Comparison of ENCODE assay signal across 25 cellular contexts in genomic region chr20:32514760-32515159, GRCh38.
DNase-seq lines count a peak whose midpoint lies in the region; ATAC-seq, FAIRE-seq and TF ChIP-seq lines count a peak whose summit lies in the region.
"Had no signal": no experiment of that assay in that cellular context is flagged by ENCODE, and none has a peak within 500 bp of the region (broad histone marks: within the 10 kb centered on the region; RNA-seq: fewer than 3 reads in every experiment).

No MANE protein-coding gene starts in this region.

- no peak overlapping the region for H3K27ac ChIP-seq in kidney (ENCODE audit: low read depth in 2 of 2, low read length in 2 of 2)
- H3K27ac ChIP-seq in tibial artery = no peak overlapping the region
- H3K27ac ChIP-seq: coronary artery, transverse colon had no signal

- no peaks in the 10 kb centered on the region for H3K36me3 ChIP-seq in kidney (ENCODE audit: control insufficient read depth in 1 of 2, insufficient read depth in 2 of 2, low read length in 2 of 2)
- H3K36me3 ChIP-seq in tibial artery = no peaks in the 10 kb centered on the region
- H3K36me3 ChIP-seq: breast epithelium, transverse colon had no signal

- H3K4me1 ChIP-seq in kidney (ENCODE audit: control insufficient read depth in 1 of 2, insufficient read depth in 1 of 2, low read depth in 1 of 2, low read length in 2 of 2) (peaks cover 3 to 10% of the 10 kb centered on the region in 2 donors), tibial artery (peaks cover 0 to 19% (median 0%) of the 10 kb centered on the region in 4 donors)

- no peak for ATAC-seq in T-helper 17 cell

- H3K27me3 ChIP-seq in tibial artery = peaks cover 0 to 5% of the 10 kb centered on the region in 2 donors
- H3K27me3 ChIP-seq: breast epithelium, transverse colon had no signal

- peaks cover 4% of the 10 kb centered on the region for H3K36me3 Mint-ChIP-seq in activated naive CD4-positive, alpha-beta T cell treated with anti-CD3 and anti-CD28 coated beads, Interleukin-2, amount 50 U/mL, for 24 hours
- H3K36me3 Mint-ChIP-seq in T-helper 17 cell (ENCODE audit: low read depth) = peaks cover 8% of the 10 kb centered on the region

- FAIRE-seq in kidney (lab: Jason Lieb, UNC) = no peak
- FAIRE-seq: GM18507, RCC 7860 had no signal

- H3K9me3 ChIP-seq in T-helper 17 cell (ENCODE audit: control insufficient read depth, low read length, poor library complexity, severe bottlenecking) = no peaks in the 10 kb centered on the region
- H3K9me3 ChIP-seq in kidney (ENCODE audit: control insufficient read depth in 1 of 2, low read length in 2 of 2) = no peaks in the 10 kb centered on the region
- H3K9me3 ChIP-seq in tibial artery = no peaks in the 10 kb centered on the region
- H3K9me3 ChIP-seq: breast epithelium, transverse colon had no signal

- peak overlapping the region; percentile 93 for H3K27ac Mint-ChIP-seq in activated naive CD4-positive, alpha-beta T cell treated with anti-CD3 and anti-CD28 coated beads, Interleukin-2, amount 50 U/mL, for 24 hours
- H3K27ac Mint-ChIP-seq in T-helper 17 cell = peak overlapping the region; percentile 98
- H3K27ac Mint-ChIP-seq: activated B cell treated with CpG ODN at 0.5 μM for 24 hours had no signal

- H3K27me3 Mint-ChIP-seq in activated naive CD4-positive, alpha-beta T cell treated with anti-CD3 and anti-CD28 coated beads, Interleukin-2, amount 50 U/mL, for 24 hours = no peaks in the 10 kb centered on the region
- H3K27me3 Mint-ChIP-seq in T-helper 17 cell = no peaks in the 10 kb centered on the region
- H3K27me3 Mint-ChIP-seq: activated B cell treated with CpG ODN at 0.5 μM for 24 hours had no signal

- H3K4me3 ChIP-seq in kidney (ENCODE audit: low read length in 2 of 2) (no peak overlapping the region), tibial artery (no peak overlapping the region)
- H3K4me3 ChIP-seq: breast epithelium, coronary artery, smooth muscle cell, transverse colon had no signal

- peak overlapping the region; percentile 7 for H3K4me3 Mint-ChIP-seq in activated naive CD4-positive, alpha-beta T cell treated with anti-CD3 and anti-CD28 coated beads, Interleukin-2, amount 50 U/mL, for 24 hours
- H3K4me3 Mint-ChIP-seq in T-helper 17 cell = peak overlapping the region; percentile 57
- H3K4me3 Mint-ChIP-seq: activated B cell treated with CpG ODN at 0.5 μM for 24 hours; activated T-helper 1 cell treated with anti-CD3 and anti-CD28 coated beads, Interleukin-12 subunit alpha, Interleukin-12 subunit beta, Interleukin-2, Interleukin-4 antibody, amounts not matched to agents 30 ng/mL and 10 ng/mL and 1 ng/mL, durations not matched to agents 14 hours and 24 hours and 36 hours; H9 had no signal

- peaks cover 69% of the 10 kb centered on the region for H3K4me1 Mint-ChIP-seq in activated naive CD4-positive, alpha-beta T cell treated with anti-CD3 and anti-CD28 coated beads, Interleukin-2, amount 50 U/mL, for 24 hours
- peaks cover 50% of the 10 kb centered on the region for H3K4me1 Mint-ChIP-seq in T-helper 17 cell

- no peaks in the 10 kb centered on the region for H3K9me3 Mint-ChIP-seq in activated naive CD4-positive, alpha-beta T cell treated with anti-CD3 and anti-CD28 coated beads, Interleukin-2, amount 50 U/mL, for 24 hours
- H3K9me3 Mint-ChIP-seq: activated B cell treated with CpG ODN at 0.5 μM for 24 hours; activated T-helper 1 cell treated with anti-CD3 and anti-CD28 coated beads, Interleukin-12 subunit alpha, Interleukin-12 subunit beta, Interleukin-2, Interleukin-4 antibody, amounts not matched to agents 30 ng/mL and 10 ng/mL and 1 ng/mL, durations not matched to agents 14 hours and 24 hours and 36 hours; H9 had no signal

- intact Hi-C loops in kidney (cut with DNase I) (no loop called here), tibial artery (cut with DNase I; ENCODE audit: low total_unique reads) (no loop called here)

- TF ChIP-seq CTCF in kidney (IDR thresholded peaks at IDR 0.05; ENCODE audit: borderline replicate concordance, extremely low read depth, insufficient read depth) (no peak), tibial artery (IDR thresholded peaks at IDR 0.05) (no peak)

- no peak overlapping the region for H3K9ac ChIP-seq in kidney (ENCODE audit: low read length in 2 of 2)

- DNase-seq in activated naive CD4-positive, alpha-beta T cell treated with Interleukin-2 at 50 U/mL for 16 hours = no peak
- DNase-seq in T-helper 17 cell (no peak), kidney (peak; percentile 51), tibial artery (no peak), SIG-M5 (lab: John Stamatoyannopoulos, UW) (no peak), DMS153 (lab: John Stamatoyannopoulos, UW) (no peak), hippocampal formation (lab: John Stamatoyannopoulos, UW) (no peak)
- DNase-seq: ACHN; activated B cell treated with CpG ODN at 0.5 μM for 24 hours; C1 segment of cervical spinal cord; GDM1; H9; IMR-90; NCI-H1436 treated with DMSO at 0.1 percent for 48 hours; NCI-H510A treated with DMSO at 0.1 percent for 48 hours; retina; stimulated activated naive CD4-positive, alpha-beta T cell; transverse colon had no signal
